8 cellular contexts compared by ENCODE assay signal in the genomic region with DNA sequence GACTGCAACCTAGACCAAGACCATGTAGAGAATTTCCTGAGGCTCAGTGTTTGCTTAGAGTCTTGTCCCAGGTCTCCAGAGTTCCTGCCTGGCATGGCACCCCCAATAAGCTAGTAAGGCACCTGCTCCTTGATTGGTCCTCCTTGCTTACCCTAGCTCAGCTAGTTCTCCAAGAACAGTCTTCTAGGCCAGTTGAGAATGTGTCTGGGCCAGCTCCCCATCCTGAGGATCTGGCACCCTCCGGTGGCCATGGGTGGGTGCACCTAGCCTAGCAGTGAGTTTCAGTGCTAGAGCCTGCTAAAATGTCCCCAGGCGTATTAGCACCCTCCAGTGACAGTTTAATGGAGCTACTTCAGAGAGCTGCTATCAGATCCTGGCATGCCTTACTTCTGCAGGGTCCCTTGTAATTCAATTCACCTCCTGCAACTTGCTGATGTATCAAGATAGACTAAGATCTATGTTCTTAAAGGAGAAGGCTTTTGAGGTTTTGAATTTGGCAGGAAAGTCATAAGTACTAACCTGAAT. TPM values are rescaled to one million over a fixed set of nuclear protein-coding genes. Genes with fewer than 3 reads are reported as not detected.
DNase-seq lines count a peak whose midpoint lies in the region; ATAC-seq and TF ChIP-seq lines count a peak whose summit lies in the region.

No MANE protein-coding gene starts in this region.

- in situ Hi-C loops in GM23248 (cut with MboI), result loop anchor here (25.0 kb wide), 1 partner anchor 472 kb away; no protein-coding TSS in a partner anchor
- in situ Hi-C loops in KBM-7 (cut with MboI; ENCODE audit: low pct_unique_long_range_greater_than_20kb, low sequenced_read_pairs), result no loop called here

- no peak overlapping the region for H3K27ac Mint-ChIP-seq in activated naive CD4-positive, alpha-beta T cell treated with anti-CD3 and anti-CD28 coated beads for 36 hours
- H3K27ac Mint-ChIP-seq in immature natural killer cell, result no peak overlapping the region

- no peak overlapping the region for H3K27ac ChIP-seq in GM23248
- H3K27ac ChIP-seq in RWPE2 (ENCODE audit: poor library complexity, severe bottlenecking), result no peak overlapping the region

- H3F3A ChIP-seq in GM23248 (ENCODE audit: insufficient read depth), result no peaks in the 10 kb centered on the region

- H3K4me1 ChIP-seq in GM23248 (ENCODE audit: insufficient read depth) (no peaks in the 10 kb centered on the region), RWPE2 (ENCODE audit: insufficient read depth, poor library complexity, severe bottlenecking) (no peaks in the 10 kb centered on the region)

- peaks cover 6% of the 10 kb centered on the region; the same call in 1 of the 2 replicates for H3K27me3 ChIP-seq in GM23248 (replicated peaks; ENCODE audit: insufficient read depth)
- no peaks in the 10 kb centered on the region for H3K27me3 ChIP-seq in RWPE2 (ENCODE audit: insufficient read depth, poor library complexity, severe bottlenecking)

- H3K36me3 ChIP-seq in GM23248 (ENCODE audit: low read depth), result no peaks in the 10 kb centered on the region
- no peaks in the 10 kb centered on the region for H3K36me3 ChIP-seq in RWPE2 (ENCODE audit: low read depth)

- no peaks in the 10 kb centered on the region for H4K20me1 ChIP-seq in GM23248 (ENCODE audit: insufficient read depth)

- H3K4me2 ChIP-seq in GM23248 (ENCODE audit: unreplicated experiment), result no peak overlapping the region

- H3K9ac ChIP-seq in GM23248, result no peak overlapping the region

- H3K9me2 ChIP-seq in GM23248 (ENCODE audit: insufficient read depth), result no peaks in the 10 kb centered on the region

- H2AFZ ChIP-seq in GM23248, result no peak overlapping the region

- no peaks in the 10 kb centered on the region for H3K9me3 Mint-ChIP-seq in activated naive CD4-positive, alpha-beta T cell treated with anti-CD3 and anti-CD28 coated beads for 36 hours
- no peaks in the 10 kb centered on the region for H3K9me3 Mint-ChIP-seq in immature natural killer cell

- H3K4me3 Mint-ChIP-seq in activated naive CD4-positive, alpha-beta T cell treated with anti-CD3 and anti-CD28 coated beads for 36 hours, result no peak overlapping the region
- no peak overlapping the region for H3K4me3 Mint-ChIP-seq in immature natural killer cell

- H3K4me3 ChIP-seq in GM23248, result no peak overlapping the region
- no peak overlapping the region for H3K4me3 ChIP-seq in RWPE2 (ENCODE audit: severe bottlenecking)

- 11 to 14% methylated on average over 2 of the region's 2 CpGs for WGBS in GM23248 (ENCODE audit: low coverage in 1 of 2, low lambda C conversion rate in 2 of 2, missing lambda C conversion rate in 2 of 2), 2 experiments

- TF ChIP-seq CTCF in RWPE2 (IDR thresholded peaks at IDR 0.05; ENCODE audit: poor library complexity, severe bottlenecking), result peak; percentile 88

- peak; percentile 27 to 64 (median 36) for DNase-seq in NCI-H1417 (lab: John Stamatoyannopoulos, UW)
- no peak for DNase-seq in NCI-H1417 treated with DMSO at 0.1 percent for 48 hours (lab: John Stamatoyannopoulos, UW)
- peak; percentile 85 for DNase-seq in GM23248
- DNase-seq in KBM-7, result peak; percentile 81
- peak; percentile 63 for DNase-seq in RWPE2 (ENCODE audit: low spot score)
- peak; percentile 78 for DNase-seq in activated naive CD4-positive, alpha-beta T cell treated with anti-CD3 and anti-CD28 coated beads for 36 hours
- peak in 2 of 3 donors; percentile 7 to 8 for DNase-seq in immature natural killer cell
- DNase-seq in stimulated activated CD8-positive, alpha-beta memory T cell treated with anti-CD3 and anti-CD28 coated beads, Interleukin-4, amount 100 ng/mL, for 24 hours (ENCODE audit: low read depth), result peak; percentile 25

- H3K79me2 ChIP-seq in GM23248 (ENCODE audit: insufficient read depth), result no peaks in the 10 kb centered on the region

- H3K27me3 Mint-ChIP-seq in activated naive CD4-positive, alpha-beta T cell treated with anti-CD3 and anti-CD28 coated beads for 36 hours (ENCODE audit: low read depth), result no peaks in the 10 kb centered on the region
- H3K27me3 Mint-ChIP-seq in immature natural killer cell (ENCODE audit: low read depth in 3 of 3), result peaks cover 4 to 6% (median 5%) of the 10 kb centered on the region in 3 donors

- intact Hi-C loops in activated naive CD4-positive, alpha-beta T cell treated with anti-CD3 and anti-CD28 coated beads for 36 hours (cut with micrococcal nuclease), result loop anchor here (1.0 to 2.0 kb wide), 3 partner anchors 45 to 697 kb away; a partner anchor contains a TSS

- H3K36me3 Mint-ChIP-seq in activated naive CD4-positive, alpha-beta T cell treated with anti-CD3 and anti-CD28 coated beads for 36 hours (ENCODE audit: low read depth), result no peaks in the 10 kb centered on the region
- H3K36me3 Mint-ChIP-seq in immature natural killer cell, result no peaks in the 10 kb centered on the region

- H3K9me3 ChIP-seq in GM23248 (ENCODE audit: low read depth) (no peaks in the 10 kb centered on the region), RWPE2 (ENCODE audit: severe bottlenecking) (no peaks in the 10 kb centered on the region)

- CTCF ChIA-PET in activated naive CD4-positive, alpha-beta T cell treated with anti-CD3 and anti-CD28 coated beads for 36 hours (lab: Charles Lee), result interaction anchor here (0.5 to 1.7 kb wide), 17 partner anchors 8 to 697 kb away, joined by 3 to 12 read pairs (median 4); no protein-coding TSS in a partner anchor

- peak; percentile 99 for ATAC-seq in RWPE2 (ENCODE audit: low read depth)

- no peaks in the 10 kb centered on the region for H3K4me1 Mint-ChIP-seq in activated naive CD4-positive, alpha-beta T cell treated with anti-CD3 and anti-CD28 coated beads for 36 hours (ENCODE audit: low read depth)
- no peaks in the 10 kb centered on the region for H3K4me1 Mint-ChIP-seq in immature natural killer cell

RNA-seq across cellular contexts. Expression of a gene that starts 44.4 kb away (rescaled TPM):
- total RNA-seq in GM23248 (2014; rRNA removed; shearing (Covaris generic)), result 25.2 and 51.6 TPM in 2 replicates
- polyA plus RNA-seq in GM23248 (2016; fragmentation: Nextera tagmentation; extraction: Ambion mirVana) (4.3 and 4.6 TPM in 2 replicates), immature natural killer cell (1 to 10 TPM in 2 of 3 donors, under 1 TPM in 1; 0.30 to 5.1 (median 4.5) TPM)
- total RNA-seq in activated naive CD4-positive, alpha-beta T cell treated with anti-CD3 and anti-CD28 coated beads for 36 hours, result 10 to 100 TPM; 33.3 to 34.3 TPM
